In the genomic region with DNA sequence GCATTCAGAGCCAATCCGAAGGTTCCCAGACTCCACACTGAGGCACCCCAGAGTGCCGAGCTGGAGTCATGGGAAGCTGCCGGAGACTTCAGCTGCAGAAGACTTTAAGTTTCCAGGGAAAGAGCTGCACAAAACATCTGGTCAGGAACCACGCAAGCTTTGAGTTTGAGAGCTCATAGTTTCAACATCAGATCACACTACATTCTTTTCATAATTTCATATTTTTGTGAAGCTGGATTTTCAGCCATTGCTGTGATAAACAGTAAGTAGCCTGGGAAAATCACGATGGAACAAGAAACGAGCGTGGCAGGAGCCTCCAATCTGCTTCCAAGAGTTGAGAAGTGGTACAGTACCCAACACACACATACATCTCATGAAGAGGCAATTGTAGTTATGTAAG, we compare ENCODE assay signal across 34 cellular contexts. TPM values are rescaled to one million over a fixed set of nuclear protein-coding genes. Genes with fewer than 3 reads are reported as not detected.
DNase-seq lines count a peak whose midpoint lies in the region; ATAC-seq and TF ChIP-seq lines count a peak whose summit lies in the region.
"Had no signal": no experiment of that assay in that cellular context is flagged by ENCODE, and none has a peak within 500 bp of the region (broad histone marks: within the 10 kb centered on the region; RNA-seq: fewer than 3 reads in every experiment).

No MANE protein-coding gene starts in this region.

- H3K4me3 Mint-ChIP-seq in mesothelial cell of epicardium = no peak overlapping the region
- H3K4me3 Mint-ChIP-seq in natural killer cell treated with Interleukin-12 subunit alpha and Interleukin-12 subunit beta and Interleukin-15 and Interleukin-18, amount 100 ng/mL, for 72 hours = no peak overlapping the region
- H3K4me3 Mint-ChIP-seq in activated T-helper 2 cell treated with anti-CD3 and anti-CD28 coated beads, Interferon-gamma antibody, Interleukin-2, Interleukin-4, amounts not matched to agents 10 μg/mL and 5 μg/mL and 100 μg/mL, durations not matched to agents 14 hours and 24 hours and 36 hours (ENCODE audit: low read depth) = no peak overlapping the region
- H3K4me3 Mint-ChIP-seq: activated CD4-positive, alpha-beta T cell treated with anti-CD3 and anti-CD28 coated beads, Interleukin-2, amount 10 ng/mL, durations not matched to agents 24 days and 14 days; activated T-cell treated with anti-CD3 and anti-CD28 coated beads, Interleukin-2, amount 50 U/mL, for 4 hours; neural progenitor cell; stimulated activated naive CD8-positive, alpha-beta T cell treated with anti-CD3 and anti-CD28 coated beads, Interleukin-15, amount 100 ng/mL, for 72 hours; WTC11 had no signal

- peak overlapping the region; percentile 8 for H3K27ac Mint-ChIP-seq in mesothelial cell of epicardium
- no peak overlapping the region for H3K27ac Mint-ChIP-seq in natural killer cell treated with Interleukin-12 subunit alpha and Interleukin-12 subunit beta and Interleukin-15 and Interleukin-18, amount 100 ng/mL, for 72 hours
- no peak overlapping the region for H3K27ac Mint-ChIP-seq in activated T-helper 2 cell treated with anti-CD3 and anti-CD28 coated beads, Interferon-gamma antibody, Interleukin-2, Interleukin-4, amounts not matched to agents 10 μg/mL and 5 μg/mL and 100 μg/mL, durations not matched to agents 14 hours and 24 hours and 36 hours
- H3K27ac Mint-ChIP-seq: activated CD4-positive, alpha-beta T cell treated with anti-CD3 and anti-CD28 coated beads, Interleukin-2, amount 10 ng/mL, durations not matched to agents 24 days and 14 days; neural progenitor cell; WTC11 had no signal

- no peaks in the 10 kb centered on the region for H3K36me3 Mint-ChIP-seq in mesothelial cell of epicardium
- H3K36me3 Mint-ChIP-seq in natural killer cell treated with Interleukin-12 subunit alpha and Interleukin-12 subunit beta and Interleukin-15 and Interleukin-18, amount 100 ng/mL, for 72 hours = no peaks in the 10 kb centered on the region
- H3K36me3 Mint-ChIP-seq in activated T-helper 2 cell treated with anti-CD3 and anti-CD28 coated beads, Interferon-gamma antibody, Interleukin-2, Interleukin-4, amounts not matched to agents 10 μg/mL and 5 μg/mL and 100 μg/mL, durations not matched to agents 14 hours and 24 hours and 36 hours (ENCODE audit: low read depth) = no peaks in the 10 kb centered on the region
- H3K36me3 Mint-ChIP-seq: neural progenitor cell, WTC11 had no signal

- H3K4me3 ChIP-seq in adipocyte (ENCODE audit: low read length) = no peak overlapping the region
- H3K4me3 ChIP-seq: BLaER1 treated with 17β-estradiol and CSF1 and Interleukin-3, amounts not matched to agents 10 nM and 100 nM; body of pancreas; neural progenitor cell; SK-N-MC; thoracic aorta; uterus had no signal

- peaks cover 26% of the 10 kb centered on the region for H3K4me1 Mint-ChIP-seq in mesothelial cell of epicardium
- peaks cover 0 to 7% of the 10 kb centered on the region in 2 donors for H3K4me1 Mint-ChIP-seq in natural killer cell treated with Interleukin-12 subunit alpha and Interleukin-12 subunit beta and Interleukin-15 and Interleukin-18, amount 100 ng/mL, for 72 hours (ENCODE audit: low read depth in 2 of 2)
- peaks cover under 1% of the 10 kb centered on the region for H3K4me1 Mint-ChIP-seq in activated T-helper 2 cell treated with anti-CD3 and anti-CD28 coated beads, Interferon-gamma antibody, Interleukin-2, Interleukin-4, amounts not matched to agents 10 μg/mL and 5 μg/mL and 100 μg/mL, durations not matched to agents 14 hours and 24 hours and 36 hours (ENCODE audit: low read depth)
- H3K4me1 Mint-ChIP-seq: neural progenitor cell had no signal

- DNase-seq in AG20443 (ENCODE audit: low spot score) (peak; percentile 75), adipocyte (ENCODE audit: low read depth) (peak; percentile 77), fibroblast of gingiva (ENCODE audit: low read depth) (peak; percentile 32), mesothelial cell of epicardium (ENCODE audit: low spot score in 2 of 2, unreplicated experiment in 2 of 2) (no peak), head of caudate nucleus (no peak)
- DNase-seq in stimulated activated CD4-positive, alpha-beta T cell treated with anti-CD3 and anti-CD28 coated beads, Interleukin-4, amount 100 ng/mL, for 24 hours = no peak
- no peak for DNase-seq in natural killer cell treated with Interleukin-12 subunit alpha and Interleukin-12 subunit beta and Interleukin-15 and Interleukin-18, amount 100 ng/mL, for 72 hours (ENCODE audit: low spot score)
- no peak for DNase-seq in activated T-helper 2 cell treated with anti-CD3 and anti-CD28 coated beads, Interferon-gamma antibody, Interleukin-2, Interleukin-4, amounts not matched to agents 10 μg/mL and 5 μg/mL and 100 μg/mL, durations not matched to agents 14 hours and 24 hours and 36 hours (ENCODE audit: low spot score)
- DNase-seq: activated CD4-positive, alpha-beta T cell treated with anti-CD3 and anti-CD28 coated beads, Interleukin-2, amount 10 ng/mL, durations not matched to agents 24 days and 14 days; activated gamma-delta T cell treated with Interleukin-2 at 50 U/mL for 16 hours; activated T-cell treated with anti-CD3 and anti-CD28 coated beads, Interleukin-2, amount 50 U/mL, for 4 hours; body of pancreas; cerebellar nuclear complex; DMS153; effector CD4-positive, alpha-beta T cell; Karpas-422; mammary epithelial cell; NCI-H1417 treated with DMSO at 0.1 percent for 48 hours; NCI-H2081 treated with DMSO at 0.1 percent for 48 hours; NCI-H2227 treated with DMSO at 0.1 percent for 48 hours; NCI-H526; NK-92 treated with Interleukin-12 subunit alpha and Interleukin-12 subunit beta, amount 100 ng/mL, for 24 hours; PC-3; right cardiac atrium; stimulated activated CD4-positive, alpha-beta T cell treated with anti-CD3 and anti-CD28 coated beads, Interleukin-1b, Interleukin-23, amount 100 ng/mL, for 48 hours; stimulated activated CD8-positive, alpha-beta memory T cell treated with anti-CD3 and anti-CD28 coated beads, Interleukin-4, amount 100 ng/mL, for 48 hours; stimulated activated naive CD8-positive, alpha-beta T cell treated with anti-CD3 and anti-CD28 coated beads, Interleukin-15, amount 100 ng/mL, for 72 hours; uterus had no signal

- TF ChIP-seq CTCF in mesothelial cell of epicardium (IDR thresholded peaks at IDR 0.05; ENCODE audit: unreplicated experiment) = no peak

- peaks cover 4% of the 10 kb centered on the region for H3K9me3 Mint-ChIP-seq in mesothelial cell of epicardium
- no peaks in the 10 kb centered on the region for H3K9me3 Mint-ChIP-seq in natural killer cell treated with Interleukin-12 subunit alpha and Interleukin-12 subunit beta and Interleukin-15 and Interleukin-18, amount 100 ng/mL, for 72 hours
- H3K9me3 Mint-ChIP-seq in activated T-helper 2 cell treated with anti-CD3 and anti-CD28 coated beads, Interferon-gamma antibody, Interleukin-2, Interleukin-4, amounts not matched to agents 10 μg/mL and 5 μg/mL and 100 μg/mL, durations not matched to agents 14 hours and 24 hours and 36 hours = no peaks in the 10 kb centered on the region
- H3K9me3 Mint-ChIP-seq: activated CD4-positive, alpha-beta T cell treated with anti-CD3 and anti-CD28 coated beads, Interleukin-2, amount 10 ng/mL, durations not matched to agents 24 days and 14 days; activated T-cell treated with anti-CD3 and anti-CD28 coated beads, Interleukin-2, amount 50 U/mL, for 4 hours; neural progenitor cell; stimulated activated naive CD8-positive, alpha-beta T cell treated with anti-CD3 and anti-CD28 coated beads, Interleukin-15, amount 100 ng/mL, for 72 hours had no signal

- H3K27me3 Mint-ChIP-seq in mesothelial cell of epicardium (ENCODE audit: low read depth) = no peaks in the 10 kb centered on the region
- peaks cover 0 to 9% of the 10 kb centered on the region in 2 donors for H3K27me3 Mint-ChIP-seq in natural killer cell treated with Interleukin-12 subunit alpha and Interleukin-12 subunit beta and Interleukin-15 and Interleukin-18, amount 100 ng/mL, for 72 hours
- peaks cover 21% of the 10 kb centered on the region for H3K27me3 Mint-ChIP-seq in activated T-helper 2 cell treated with anti-CD3 and anti-CD28 coated beads, Interferon-gamma antibody, Interleukin-2, Interleukin-4, amounts not matched to agents 10 μg/mL and 5 μg/mL and 100 μg/mL, durations not matched to agents 14 hours and 24 hours and 36 hours (ENCODE audit: low read depth)

- H3K9me3 ChIP-seq in adipocyte (ENCODE audit: control insufficient read depth, low read length) = no peaks in the 10 kb centered on the region
- H3K9me3 ChIP-seq: BLaER1 treated with 17β-estradiol and CSF1 and Interleukin-3, amounts not matched to agents 10 nM and 100 nM; body of pancreas; thoracic aorta; uterus had no signal

- ATAC-seq in natural killer cell treated with Interleukin-12 subunit alpha and Interleukin-12 subunit beta and Interleukin-15 and Interleukin-18, amount 100 ng/mL, for 72 hours = no peak
- ATAC-seq: activated T-cell treated with anti-CD3 and anti-CD28 coated beads, Interleukin-2, amount 50 U/mL, for 4 hours; body of pancreas; HepG2; PC-3; right cardiac atrium; stimulated activated naive CD8-positive, alpha-beta T cell treated with anti-CD3 and anti-CD28 coated beads, Interleukin-15, amount 100 ng/mL, for 72 hours; WTC11 had no signal

- H3K36me3 ChIP-seq in adipocyte (ENCODE audit: control insufficient read depth, insufficient read depth, low read length, severe bottlenecking) = no peaks in the 10 kb centered on the region
- H3K36me3 ChIP-seq: BLaER1 treated with 17β-estradiol and CSF1 and Interleukin-3, amounts not matched to agents 10 nM and 100 nM; neural progenitor cell; thoracic aorta; uterus had no signal

- H3K9ac ChIP-seq in adipocyte (ENCODE audit: low read length) = no peak overlapping the region
- H3K9ac ChIP-seq: BLaER1 treated with 17β-estradiol and CSF1 and Interleukin-3, amounts not matched to agents 10 nM and 100 nM; neural progenitor cell had no signal

- no peaks in the 10 kb centered on the region for H3K27me3 ChIP-seq in adipocyte (replicated peaks; ENCODE audit: control insufficient read depth, insufficient read depth, low read length)
- H3K27me3 ChIP-seq: BLaER1 treated with 17β-estradiol and CSF1 and Interleukin-3, amounts not matched to agents 10 nM and 100 nM; body of pancreas; neural progenitor cell; uterus had no signal

- intact Hi-C loops in activated T-helper 2 cell treated with anti-CD3 and anti-CD28 coated beads, Interferon-gamma antibody, Interleukin-2, Interleukin-4, amounts not matched to agents 10 μg/mL and 5 μg/mL and 100 μg/mL, durations not matched to agents 14 hours and 24 hours and 36 hours (cut with micrococcal nuclease) = no loop called here
- intact Hi-C loops in head of caudate nucleus (cut with DNase I) = no loop called here

- H3K4me1 ChIP-seq in adipocyte (ENCODE audit: control insufficient read depth, insufficient read depth, low read length) = peaks cover 12% of the 10 kb centered on the region
- H3K4me1 ChIP-seq: BLaER1 treated with 17β-estradiol and CSF1 and Interleukin-3, amounts not matched to agents 10 nM and 100 nM; neural progenitor cell; uterus had no signal

RNA-seq across cellular contexts. Expression of a gene that starts 25.5 kb away (rescaled TPM):
- total RNA-seq in mesothelial cell of epicardium = 0.80 to 1.3 TPM (median 1.1 TPM) in 3 replicates
- total RNA-seq in natural killer cell treated with Interleukin-12 subunit alpha and Interleukin-12 subunit beta and Interleukin-15 and Interleukin-18, amount 100 ng/mL, for 72 hours = under 1 TPM; 0.12 to 0.42 TPM
- 1.1 TPM in 2 replicates for total RNA-seq in activated T-helper 2 cell treated with anti-CD3 and anti-CD28 coated beads, Interferon-gamma antibody, Interleukin-2, Interleukin-4, amounts not matched to agents 10 μg/mL and 5 μg/mL and 100 μg/mL, durations not matched to agents 14 hours and 24 hours and 36 hours
- total RNA-seq: HepG2, right cardiac atrium, uterus had no signal

Comparison
In these comparisons a context has a peak if more than half of its experiments do, and no peak if none do; other contexts are left out.
1. DNase-seq: peak in AG20443 (single experiment), adipocyte (single experiment) and fibroblast of gingiva (single experiment); none in mesothelial cell of epicardium (0 of 2), stimulated activated CD4-positive, alpha-beta T cell treated with anti-CD3 and anti-CD28 coated beads, Interleukin-4, amount 100 ng/mL, for 24 hours (single experiment), natural killer cell treated with Interleukin-12 subunit alpha and Interleukin-12 subunit beta and Interleukin-15 and Interleukin-18, amount 100 ng/mL, for 72 hours (single experiment), activated T-helper 2 cell treated with anti-CD3 and anti-CD28 coated beads, Interferon-gamma antibody, Interleukin-2, Interleukin-4, amounts not matched to agents 10 μg/mL and 5 μg/mL and 100 μg/mL, durations not matched to agents 14 hours and 24 hours and 36 hours (single experiment) and head of caudate nucleus (0 of 42).